ENCODE assay signal across 22 cellular contexts in genomic region chr7:101998904-101999236, GRCh38.
A peak's percentile ranks its signal among the peaks of the same experiment; 100 is the strongest.
DNase-seq lines count a peak whose midpoint lies in the region; ATAC-seq and TF ChIP-seq lines count a peak whose summit lies in the region.
"Had no signal": no experiment of that assay in that cellular context is flagged by ENCODE, and none has a peak within 500 bp of the region (broad histone marks: within the 10 kb centered on the region; RNA-seq: fewer than 3 reads in every experiment).

No MANE protein-coding gene starts in this region.

- H3K27ac ChIP-seq in left ventricle myocardium inferior (replicated peaks) (no peak overlapping the region), SK-N-SH (ENCODE audit: low read depth in 2 of 2, low read length in 1 of 2) (peak overlapping the region in 1 of 2 experiments; percentile 73; a peak in 2 of 4 replicates), mesenchymal stem cell (ENCODE audit: low read length, poor library complexity, severe bottlenecking) (no peak overlapping the region), thymus (ENCODE audit: low read depth) (peak overlapping the region; percentile 36)
- H3K27ac ChIP-seq: body of pancreas, left lung, ovary, sigmoid colon, vagina had no signal

- 0 out of 4 replicates have a peak, but pooled peaks of 1 of the 2 experiments have one; percentile 29 for TF ChIP-seq EP300 in SK-N-SH (IDR thresholded peaks at IDR 0.05; ENCODE audit: borderline replicate concordance in 1 of 2, low read depth in 1 of 2, low read length in 1 of 2)

- H3K79me1 ChIP-seq in mesenchymal stem cell (replicated peaks; ENCODE audit: low read length, poor library complexity, severe bottlenecking) = peaks cover 56% of the 10 kb centered on the region

- no peak overlapping the region for H2BK12ac ChIP-seq in mesenchymal stem cell (ENCODE audit: low read length in 2 of 2)

- H3K4me1 ChIP-seq in left ventricle myocardium inferior (peaks cover 33% of the 10 kb centered on the region), SK-N-SH (ENCODE audit: control insufficient read depth in 1 of 2, insufficient read depth in 2 of 2, low read depth in 1 of 2, low read length in 1 of 2) (peaks cover 0 to 27% of the 10 kb centered on the region in 2 experiments; a peak in 1 of 4 replicates), mesenchymal stem cell (ENCODE audit: control insufficient read depth, insufficient read depth, low read depth, low read length) (peaks cover 9% of the 10 kb centered on the region), thymus (ENCODE audit: control insufficient read depth, insufficient read depth, low read length) (peaks cover 49% of the 10 kb centered on the region)
- H3K4me1 ChIP-seq: body of pancreas, vagina had no signal

- H3K4ac ChIP-seq in mesenchymal stem cell (ENCODE audit: low read depth in 1 of 2, low read length in 2 of 2) = no peak overlapping the region

- no peak overlapping the region for H2AK5ac ChIP-seq in mesenchymal stem cell (ENCODE audit: low read length, severe bottlenecking)

- H4K91ac ChIP-seq in mesenchymal stem cell (ENCODE audit: low read length) = no peak overlapping the region

- DNase-seq in left ventricle myocardium superior = no peak
- DNase-seq in left ventricle myocardium inferior = no peak
- DNase-seq in SK-N-SH = peak; percentile 84
- DNase-seq in mesenchymal stem cell = no peak
- DNase-seq in pons (ENCODE audit: low spot score) = no peak
- no peak for DNase-seq in posterior vena cava (ENCODE audit: low spot score)
- DNase-seq in hippocampal formation (lab: John Stamatoyannopoulos, UW) = no peak
- DNase-seq: 8988T; activated CD8-positive, alpha-beta memory T cell treated with anti-CD3 and anti-CD28 coated beads, Interleukin-2, amount 50 U/mL, for 48 hours; activated effector memory CD4-positive, alpha-beta T cell treated with Interleukin-2 at 50 U/mL for 16 hours; AML-193; body of pancreas; COR-L47; Kasumi-1; NCI-H1092 treated with DMSO at 0.1 percent for 48 hours; NCI-H2081; ovary; sigmoid colon; T-helper 1 cell had no signal

- POLR2A ChIA-PET in SK-N-SH (lab: Yijun Ruan, JAX) = interaction anchor here (1.4 kb wide), 1 partner anchor 12 kb away, joined by 4 read pairs; no protein-coding TSS in a partner anchor

- no peaks in the 10 kb centered on the region for H3F3A ChIP-seq in SK-N-SH (replicated peaks; ENCODE audit: insufficient read depth)

- no peak for TF ChIP-seq RAD21 in SK-N-SH (IDR thresholded peaks at IDR 0.05; ENCODE audit: low read length)

- H3K27me3 ChIP-seq in left ventricle myocardium inferior (ENCODE audit: low read depth) (no peaks in the 10 kb centered on the region), SK-N-SH (ENCODE audit: insufficient read depth) (no peaks in the 10 kb centered on the region), mesenchymal stem cell (ENCODE audit: control insufficient read depth in 1 of 2, insufficient read depth in 1 of 2, low read length in 2 of 2) (no peaks in the 10 kb centered on the region), thymus (ENCODE audit: control insufficient read depth, insufficient read depth) (no peaks in the 10 kb centered on the region)
- H3K27me3 ChIP-seq: body of pancreas, left lung, ovary, sigmoid colon, vagina had no signal

- H3K79me2 ChIP-seq in SK-N-SH (ENCODE audit: insufficient read depth) = peaks cover 25% of the 10 kb centered on the region

- TF ChIP-seq CTCF in left ventricle myocardium inferior (IDR thresholded peaks at IDR 0.05; ENCODE audit: borderline replicate concordance) (no peak), SK-N-SH (IDR thresholded peaks at IDR 0.05) (no peak)

- peak; percentile 10 for ATAC-seq in left ventricle myocardium superior
- ATAC-seq: body of pancreas, left lung had no signal

- no peak overlapping the region for H2AFZ ChIP-seq in SK-N-SH (ENCODE audit: low read depth)
- H2AFZ ChIP-seq in mesenchymal stem cell (ENCODE audit: low read depth, low read length) = no peak overlapping the region

- H3K4me3 ChIP-seq in left ventricle myocardium inferior (no peak overlapping the region), SK-N-SH (ENCODE audit: low read depth in 2 of 2, low read length in 1 of 2) (no peak overlapping the region), mesenchymal stem cell (ENCODE audit: insufficient read depth in 1 of 2, low read depth in 1 of 2, low read length in 2 of 2) (no peak overlapping the region), thymus (ENCODE audit: low read length) (no peak overlapping the region)
- H3K4me3 ChIP-seq: body of pancreas, left lung, ovary, sigmoid colon, vagina had no signal

- H3K14ac ChIP-seq in mesenchymal stem cell (ENCODE audit: low read length in 2 of 2) = no peak overlapping the region

- H3K9me2 ChIP-seq in SK-N-SH = no peaks in the 10 kb centered on the region

- H3K4me2 ChIP-seq in SK-N-SH (no peak overlapping the region), mesenchymal stem cell (ENCODE audit: low read length, poor library complexity, severe bottlenecking) (no peak overlapping the region)

- no peak overlapping the region for H2BK15ac ChIP-seq in mesenchymal stem cell (ENCODE audit: low read depth, poor library complexity, severe bottlenecking)

- no peak overlapping the region for H2BK5ac ChIP-seq in mesenchymal stem cell (ENCODE audit: low read depth, low read length, poor library complexity, severe bottlenecking)

- H3K36me3 ChIP-seq in left ventricle myocardium inferior (no peaks in the 10 kb centered on the region), SK-N-SH (replicated peaks in 1 of 2; ENCODE audit: control insufficient read depth in 1 of 2, insufficient read depth in 2 of 2, low read length in 1 of 2) (no peaks in the 10 kb centered on the region), mesenchymal stem cell (ENCODE audit: control insufficient read depth in 1 of 2, insufficient read depth in 2 of 2, low read depth in 1 of 2, low read length in 2 of 2) (peaks cover 0 to 15% of the 10 kb centered on the region in 2 experiments), thymus (ENCODE audit: control insufficient read depth, insufficient read depth) (no peaks in the 10 kb centered on the region)
- H3K36me3 ChIP-seq: left lung, ovary, sigmoid colon, vagina had no signal

- no peak overlapping the region for H2BK120ac ChIP-seq in mesenchymal stem cell (ENCODE audit: low read depth, low read length)

- no peak overlapping the region for H3K18ac ChIP-seq in mesenchymal stem cell (ENCODE audit: low read depth in 1 of 2, low read length in 2 of 2)

- intact Hi-C loops in left ventricle myocardium superior (cut with micrococcal nuclease) = no loop called here
- intact Hi-C loops in left ventricle myocardium inferior (cut with micrococcal nuclease) = no loop called here
- intact Hi-C loops in posterior vena cava (cut with DNase I) = no loop called here

- 67% methylated on average over 6 of the region's 7 CpGs for WGBS in SK-N-SH (ENCODE audit: low lambda C conversion rate)
- WGBS in mesenchymal stem cell = 39% methylated on average over 5 of the region's 7 CpGs
- WGBS in thymus = 9% methylated on average over 7 of the region's 7 CpGs

- no peaks in the 10 kb centered on the region for H3K9me3 ChIP-seq in left ventricle myocardium inferior (replicated peaks)
- H3K9me3 ChIP-seq in SK-N-SH = no peaks in the 10 kb centered on the region
- no peaks in the 10 kb centered on the region for H3K9me3 ChIP-seq in mesenchymal stem cell (ENCODE audit: control insufficient read depth, low read length)
- H3K9me3 ChIP-seq in thymus (ENCODE audit: control insufficient read depth) = no peaks in the 10 kb centered on the region
- H3K9me3 ChIP-seq: body of pancreas, left lung, ovary, sigmoid colon, vagina had no signal

- H3K23ac ChIP-seq in mesenchymal stem cell (ENCODE audit: low read length in 2 of 2) = no peak overlapping the region

- CTCF ChIA-PET in SK-N-SH (lab: Yijun Ruan, JAX) = interaction anchor here (0.6 to 1.8 kb wide), 4 partner anchors 13 to 677 kb away, joined by 3 to 7 read pairs (median 4); partner anchors contain the start of gene IFT22

- H4K20me1 ChIP-seq in SK-N-SH (ENCODE audit: insufficient read depth) = peaks cover 7% of the 10 kb centered on the region; the same call in 1 of the 2 replicates

- no peak overlapping the region for H3K9ac ChIP-seq in SK-N-SH
- no peak overlapping the region for H3K9ac ChIP-seq in mesenchymal stem cell (ENCODE audit: low read length)

- peak overlapping the region; percentile 57 for H4K8ac ChIP-seq in mesenchymal stem cell (ENCODE audit: low read length)

TF ChIP-seq in SK-N-SH, 30 proteins besides CTCF, POLR2A, EP300 and RAD21 (continues in another document):
- no peak for TF ChIP-seq MAX (IDR thresholded peaks at IDR 0.05; ENCODE audit: low read depth)
- no peak for TF ChIP-seq IRF3 (IDR thresholded peaks at IDR 0.05; ENCODE audit: low read depth, low read length)
- no peak for TF ChIP-seq ELF1 (IDR thresholded peaks at IDR 0.05)
- no peak for TF ChIP-seq TCF12 (IDR thresholded peaks at IDR 0.05)
- no peak for TF ChIP-seq SIN3A (IDR thresholded peaks at IDR 0.05; ENCODE audit: borderline replicate concordance, low read depth, low read length)
- TF ChIP-seq FOXM1 (IDR thresholded peaks at IDR 0.05; ENCODE audit: low read depth) = no peak
- TF ChIP-seq YY1 (IDR thresholded peaks at IDR 0.05; ENCODE audit: low read depth) = no peak
- no peak for TF ChIP-seq JUND (IDR thresholded peaks at IDR 0.05)
- TF ChIP-seq RXRA (IDR thresholded peaks at IDR 0.05; ENCODE audit: borderline replicate concordance, low read depth) = no peak
- peak; percentile 55 for TF ChIP-seq CHD2 (IDR thresholded peaks at IDR 0.05; ENCODE audit: low read length, partially characterized antibody)
- TF ChIP-seq MXI1 (IDR thresholded peaks at IDR 0.05; ENCODE audit: low read depth, low read length) = peak; percentile 53; the same call in 1 of the 2 replicates
